8 cellular contexts compared by ENCODE assay signal in the genomic region with DNA sequence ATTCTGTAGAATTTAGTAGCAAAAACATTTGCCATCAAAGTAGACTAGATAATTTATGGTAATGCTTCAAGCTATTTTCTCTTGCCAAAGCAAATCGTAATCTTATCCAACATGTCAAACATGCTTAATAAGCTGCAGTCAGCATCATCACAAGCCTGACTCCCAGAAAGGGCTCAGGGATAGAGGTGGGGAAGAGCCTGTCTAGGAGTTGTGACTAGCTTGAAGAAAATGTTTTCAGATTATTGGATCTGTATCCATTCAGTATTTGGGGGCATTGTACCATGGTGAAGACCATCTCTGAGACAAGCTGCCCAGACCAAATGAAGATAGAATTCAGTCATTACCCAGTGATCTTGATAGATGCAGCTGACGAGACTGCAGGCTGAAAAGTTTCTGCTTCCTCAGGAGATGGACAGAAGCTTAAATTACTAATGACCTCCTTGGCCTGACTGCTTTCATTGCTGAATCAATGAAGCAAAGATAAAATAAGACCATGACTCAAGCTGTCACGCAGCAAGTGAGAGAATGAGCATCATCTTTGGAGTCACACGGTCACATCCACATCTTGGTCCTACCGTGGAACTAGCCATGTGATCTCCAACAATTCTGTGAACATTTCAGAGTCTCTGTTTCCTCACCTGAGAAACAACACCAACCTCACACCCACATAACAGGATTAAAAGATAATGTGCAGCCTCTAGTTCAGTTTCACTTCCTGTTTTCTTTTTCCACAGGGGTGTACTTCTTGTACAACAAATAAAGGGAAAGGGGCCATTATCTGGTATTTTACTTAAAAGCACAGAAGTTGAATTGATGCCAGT. TPM values are rescaled to one million over a fixed set of nuclear protein-coding genes. Genes with fewer than 3 reads are reported as not detected.
A peak's percentile ranks its signal among the peaks of the same experiment; 100 is the strongest.
DNase-seq lines count a peak whose midpoint lies in the region; ATAC-seq lines count a peak whose summit lies in the region.

No MANE protein-coding gene starts in this region.

- no peaks in the 10 kb centered on the region for H3K27me3 ChIP-seq in right cardiac atrium (ENCODE audit: control insufficient read depth, insufficient read depth)

- no peak overlapping the region for H3K4me3 ChIP-seq in right cardiac atrium (ENCODE audit: low read length)

- peak; percentile 37 for DNase-seq in ACHN
- DNase-seq in activated CD4-positive, alpha-beta memory T cell treated with anti-CD3 and anti-CD28 coated beads, Interleukin-2, amount 10 ng/mL, durations not matched to agents 7 days and 5 days = peak; percentile 51
- DNase-seq in COR-L47 (lab: John Stamatoyannopoulos, UW) = no peak
- DNase-seq in right cardiac atrium = no peak
- DNase-seq in NCI-H2227 (lab: John Stamatoyannopoulos, UW; ENCODE audit: unreplicated experiment) = no peak

- no peaks in the 10 kb centered on the region for H3K9me3 ChIP-seq in right cardiac atrium (ENCODE audit: control insufficient read depth, low read length)

- no peaks in the 10 kb centered on the region for H3K9me3 Mint-ChIP-seq in activated CD4-positive, alpha-beta memory T cell treated with anti-CD3 and anti-CD28 coated beads, Interleukin-2, amount 10 ng/mL, durations not matched to agents 7 days and 5 days
- no peaks in the 10 kb centered on the region for H3K9me3 Mint-ChIP-seq in stimulated activated naive CD8-positive, alpha-beta T cell treated with anti-CD3 and anti-CD28 coated beads, Interleukin-15, Interleukin-2, amounts not matched to agents 100 ng/mL and 50 ng/mL, for 24 hours

- peaks cover 59% of the 10 kb centered on the region for H3K4me1 Mint-ChIP-seq in activated CD4-positive, alpha-beta memory T cell treated with anti-CD3 and anti-CD28 coated beads, Interleukin-2, amount 10 ng/mL, durations not matched to agents 7 days and 5 days
- peaks cover 58% of the 10 kb centered on the region for H3K4me1 Mint-ChIP-seq in stimulated activated naive CD8-positive, alpha-beta T cell treated with anti-CD3 and anti-CD28 coated beads, Interleukin-15, Interleukin-2, amounts not matched to agents 100 ng/mL and 50 ng/mL, for 24 hours (ENCODE audit: low read depth)

- no peak overlapping the region for H3K27ac ChIP-seq in right cardiac atrium (ENCODE audit: low read length)

- POLR2A ChIA-PET in activated CD4-positive, alpha-beta memory T cell treated with anti-CD3 and anti-CD28 coated beads, Interleukin-2, amount 10 ng/mL, durations not matched to agents 7 days and 5 days (lab: Charles Lee) = interaction anchor here (0.9 to 5.9 kb wide), 8 partner anchors 9 to 77 kb away, joined by 3 to 49 read pairs (median 9); partner anchors contain the start of genes ERAP2 and LNPEP

- CTCF ChIA-PET in activated CD4-positive, alpha-beta memory T cell treated with anti-CD3 and anti-CD28 coated beads, Interleukin-2, amount 10 ng/mL, durations not matched to agents 7 days and 5 days (lab: Charles Lee) = interaction anchor here (0.9 to 3.7 kb wide), 7 partner anchors 9 to 276 kb away, joined by 3 to 34 read pairs (median 3); partner anchors contain the start of gene ERAP2

- H3K4me3 Mint-ChIP-seq in activated CD4-positive, alpha-beta memory T cell treated with anti-CD3 and anti-CD28 coated beads, Interleukin-2, amount 10 ng/mL, durations not matched to agents 7 days and 5 days = peak overlapping the region; percentile 4
- H3K4me3 Mint-ChIP-seq in stimulated activated naive CD8-positive, alpha-beta T cell treated with anti-CD3 and anti-CD28 coated beads, Interleukin-15, Interleukin-2, amounts not matched to agents 100 ng/mL and 50 ng/mL, for 24 hours = peak overlapping the region; percentile 52

- no peaks in the 10 kb centered on the region for H3K27me3 Mint-ChIP-seq in activated CD4-positive, alpha-beta memory T cell treated with anti-CD3 and anti-CD28 coated beads, Interleukin-2, amount 10 ng/mL, durations not matched to agents 7 days and 5 days
- H3K27me3 Mint-ChIP-seq in stimulated activated naive CD8-positive, alpha-beta T cell treated with anti-CD3 and anti-CD28 coated beads, Interleukin-15, Interleukin-2, amounts not matched to agents 100 ng/mL and 50 ng/mL, for 24 hours = no peaks in the 10 kb centered on the region

- 62% methylated on average over 5 of the region's 5 CpGs for WGBS in right cardiac atrium

- ATAC-seq in GM19043 (IDR thresholded peaks at IDR 0.05; ENCODE audit: low read depth, unreplicated experiment) (peak; percentile 90), HG03159 (IDR thresholded peaks at IDR 0.05; ENCODE audit: unreplicated experiment) (peak; percentile 91), right cardiac atrium (no peak)

- peak overlapping the region; percentile 88 for H3K27ac Mint-ChIP-seq in activated CD4-positive, alpha-beta memory T cell treated with anti-CD3 and anti-CD28 coated beads, Interleukin-2, amount 10 ng/mL, durations not matched to agents 7 days and 5 days
- H3K27ac Mint-ChIP-seq in stimulated activated naive CD8-positive, alpha-beta T cell treated with anti-CD3 and anti-CD28 coated beads, Interleukin-15, Interleukin-2, amounts not matched to agents 100 ng/mL and 50 ng/mL, for 24 hours = peak overlapping the region; percentile 88

- intact Hi-C loops in right cardiac atrium (cut with DNase I) = no loop called here

- peaks cover 82% of the 10 kb centered on the region for H3K36me3 Mint-ChIP-seq in activated CD4-positive, alpha-beta memory T cell treated with anti-CD3 and anti-CD28 coated beads, Interleukin-2, amount 10 ng/mL, durations not matched to agents 7 days and 5 days (ENCODE audit: low read depth)
- H3K36me3 Mint-ChIP-seq in stimulated activated naive CD8-positive, alpha-beta T cell treated with anti-CD3 and anti-CD28 coated beads, Interleukin-15, Interleukin-2, amounts not matched to agents 100 ng/mL and 50 ng/mL, for 24 hours (ENCODE audit: low read depth) = peaks cover 74% of the 10 kb centered on the region

- peaks cover 7% of the 10 kb centered on the region for H3K4me1 ChIP-seq in right cardiac atrium (ENCODE audit: control insufficient read depth, insufficient read depth, low read length)

- in situ Hi-C loops in ACHN (cut with HindIII; ENCODE audit: low pct_ligation_motif_present, low pct_unique_long_range_greater_than_20kb, low sequenced_read_pairs) = no loop called here

RNA-seq across cellular contexts. Expression of gene ERAP2, which starts 9.4 kb away (rescaled TPM):
- 10 to 100 TPM; 91.3 to 93.9 TPM for total RNA-seq in activated CD4-positive, alpha-beta memory T cell treated with anti-CD3 and anti-CD28 coated beads, Interleukin-2, amount 10 ng/mL, durations not matched to agents 7 days and 5 days
- 1 to 10 TPM; 6.3 to 7.2 (median 7.0) TPM for total RNA-seq in right cardiac atrium
- polyA plus RNA-seq in right cardiac atrium = 0.81 TPM

RNA-seq across cellular contexts. Expression of gene LNPEP, which starts 50.2 kb away (rescaled TPM):
- 10 to 100 TPM; 79.2 to 80.8 TPM for total RNA-seq in activated CD4-positive, alpha-beta memory T cell treated with anti-CD3 and anti-CD28 coated beads, Interleukin-2, amount 10 ng/mL, durations not matched to agents 7 days and 5 days
- total RNA-seq in right cardiac atrium = 10 to 100 TPM; 56.5 to 70.1 (median 63.6) TPM
- polyA plus RNA-seq in right cardiac atrium = 15.7 TPM

Comparison
In these comparisons a context has a peak if more than half of its experiments do, and no peak if none do; other contexts are left out.
1. DNase-seq: peak in ACHN (single experiment) and activated CD4-positive, alpha-beta memory T cell treated with anti-CD3 and anti-CD28 coated beads, Interleukin-2, amount 10 ng/mL, durations not matched to agents 7 days and 5 days (single experiment); none in COR-L47 (single experiment), right cardiac atrium (0 of 3) and NCI-H2227 (single experiment).
2. ATAC-seq: peak in GM19043 (single experiment) and HG03159 (single experiment); none in right cardiac atrium (0 of 2).
3. RNA of gene ERAP2, which starts 9.4 kb away (total RNA-seq): 91.3 to 93.9 TPM in activated CD4-positive, alpha-beta memory T cell treated with anti-CD3 and anti-CD28 coated beads, Interleukin-2, amount 10 ng/mL, durations not matched to agents 7 days and 5 days; 6.3 to 7.2 TPM in right cardiac atrium; every median in the first group is over 10 times any median in the second.